In genomic region chr2:27807476-27807875, GRCh38 we compare ENCODE assay signal across 8 cellular contexts. TPM values are rescaled to one million over a fixed set of nuclear protein-coding genes. Genes with fewer than 3 reads are reported as not detected.
DNase-seq lines count a peak whose midpoint lies in the region; ATAC-seq, FAIRE-seq and TF ChIP-seq lines count a peak whose summit lies in the region.

No MANE protein-coding gene starts in this region.

- no peaks in the 10 kb centered on the region for H4K20me1 ChIP-seq in GM12878 (ENCODE audit: control insufficient read depth, insufficient read depth)

- SMC1A ChIA-PET in GM12878 (lab: Charles Lee; ENCODE audit: uncharacterized antibody, unreplicated experiment) = no interaction called here

- H3K4me1 ChIP-seq in GM12878 (ENCODE audit: control insufficient read depth, insufficient read depth, low read length) = no peaks in the 10 kb centered on the region

- no peak overlapping the region for H2AFZ ChIP-seq in GM12878 (ENCODE audit: control insufficient read depth, low read depth, low read length)

- WGBS in GM12878 (ENCODE audit: insufficient coverage, insufficient replicate concordance, low lambda C conversion rate, missing lambda C conversion rate) = 64% methylated on average over 4 of the region's 4 CpGs

- CTCF ChIA-PET in GM12878 (lab: Yijun Ruan, JAX) = interaction anchor here (0.8 to 1.5 kb wide), 3 partner anchors 9 to 613 kb away, joined by 3 read pairs; no protein-coding TSS in a partner anchor

- H3K79me2 ChIP-seq in GM12878 (ENCODE audit: control insufficient read depth, insufficient read depth, low read length) = no peaks in the 10 kb centered on the region

- no peak overlapping the region for H3K27ac ChIP-seq in GM12878 (ENCODE audit: control insufficient read depth, insufficient read depth)

- H3K9me3 ChIP-seq in GM12878 (replicated peaks; ENCODE audit: control insufficient read depth, insufficient read depth, low read length) = no peaks in the 10 kb centered on the region

- TF ChIP-seq EP300 in GM12878 (IDR thresholded peaks at IDR 0.05; ENCODE audit: borderline replicate concordance in 1 of 2, control insufficient read depth in 1 of 2, low read depth in 2 of 2, low read length in 2 of 2) = no peak

- ATAC-seq in GM12878 (no peak), HG03175 (IDR thresholded peaks at IDR 0.05; ENCODE audit: unreplicated experiment) (no peak), GM21825 (IDR thresholded peaks at IDR 0.05; ENCODE audit: unreplicated experiment) (no peak)

- intact Hi-C loops in GM12878 (cut with micrococcal nuclease; ENCODE audit: unreplicated experiment) = no loop called here

- peak; percentile 55 for TF ChIP-seq RAD21 in GM12878 (IDR thresholded peaks at IDR 0.05; ENCODE audit: insufficient read depth, low read depth, low read length)

- no peak for TF ChIP-seq POLR2A in GM12878 (IDR thresholded peaks at IDR 0.05; ENCODE audit: low read depth, low read length)

- H3K27me3 ChIP-seq in GM12878 (replicated peaks in 1 of 2; ENCODE audit: control insufficient read depth in 2 of 2, insufficient read depth in 2 of 2, low read length in 1 of 2) = no peaks in the 10 kb centered on the region

- RAD21 ChIA-PET in GM12878 (lab: Charles Lee; ENCODE audit: unreplicated experiment) = no interaction called here

- POLR2A ChIA-PET in GM12878 (lab: Charles Lee) = no interaction called here

- H3K4me3 ChIP-seq in GM12878 = no peak overlapping the region

- no TSS peak for BruUV-seq in GM12878 (replicated peaks; lab: Mats Ljungman, UMichigan)

- FAIRE-seq in GM12878 (lab: Jason Lieb, UNC) = no peak

- DNase-seq in NCI-H2171 treated with DMSO at 0.1 percent for 48 hours (lab: John Stamatoyannopoulos, UW) (peak; percentile 22), NCI-H2171 (lab: John Stamatoyannopoulos, UW) (no peak), Kasumi-1 (lab: John Stamatoyannopoulos, UW) (peak; percentile 33 to 35), GM12878 (ENCODE audit: low read depth, low spot score) (no peak), medulla oblongata (ENCODE audit: extremely low spot score) (peak; percentile 9), H4 (ENCODE audit: low spot score) (no peak)

- no peaks in the 10 kb centered on the region for H3K36me3 ChIP-seq in GM12878 (ENCODE audit: control insufficient read depth in 2 of 2, insufficient read depth in 2 of 2, low read length in 1 of 2)

- in situ Hi-C loops in GM12878 (cut with MboI) = no loop called here

- TF ChIP-seq CTCF in GM12878 (IDR thresholded peaks at IDR 0.05 in 2 of 3, conservative IDR thresholded peaks at IDR 0.05 in 1 of 3; ENCODE audit: control insufficient read depth in 2 of 3, extremely low read depth in 1 of 3, insufficient read depth in 1 of 3, low read depth in 3 of 3, low read length in 3 of 3) = peak; percentile 37 to 47 (median 40); a peak in 5 of 6 replicates

- no peak overlapping the region for H3K9ac ChIP-seq in GM12878 (ENCODE audit: control insufficient read depth, insufficient read depth, low read length)

- no peak overlapping the region for H3K4me2 ChIP-seq in GM12878 (ENCODE audit: control insufficient read depth, insufficient read depth)

TF ChIP-seq in GM12878, 131 proteins besides CTCF, POLR2A, EP300 and RAD21:
- TF ChIP-seq IRF3 (IDR thresholded peaks at IDR 0.05) (no peak), SMC3 (IDR thresholded peaks at IDR 0.05; ENCODE audit: borderline replicate concordance, low read length) (peak; percentile 27; the same call in 1 of the 2 replicates)

RNA-seq across cellular contexts. Expression of gene MRPL33, which starts 36.0 kb away (rescaled TPM):
- total RNA-seq in GM12878 (2013; cell fraction: nucleolus; rRNA removed) = 14.3 and 74.8 TPM in 2 replicates
- total RNA-seq in GM12878 (2014; rRNA removed) = 73.9 and 86.5 TPM in 2 replicates
- 184 and 189 TPM in 2 replicates for total RNA-seq in GM12878 (2014; rRNA removed; fragmentation: Illumina TruSeq; extraction: Trizol)
- 45.5 and 50.1 TPM in 2 replicates for total RNA-seq in GM12878 (2021)
- 65.0 TPM for polyA plus RNA-seq in GM12878 (2011; ENCODE audit: low read depth)
- 83.1 and 135 TPM in 2 replicates for polyA plus RNA-seq in GM12878 (2011; rRNA removed)
- 20.0 and 31.8 TPM in 2 replicates for polyA plus RNA-seq in GM12878 (2011; cell fraction: cytosol; rRNA removed)
- polyA plus RNA-seq in GM12878 (2011; cell fraction: nucleus; rRNA removed) = 25.0 and 35.1 TPM in 2 replicates
- 94.6 and 110 TPM in 2 replicates for polyA plus RNA-seq in GM12878 (2012)
- polyA plus RNA-seq in GM12878 (2014; fragmentation: Illumina TruSeq; extraction: Trizol) = 135 and 166 TPM in 2 replicates
- polyA plus RNA-seq in GM12878 (2014; fragmentation: Nextera tagmentation; extraction: Ambion mirVana) = 100 to 1,000 TPM; 291 to 318 TPM
- 83.9 and 125 TPM in 2 replicates for polyA plus RNA-seq in GM12878 (2014; rRNA removed)
- 100 to 1,000 TPM; 278 to 281 TPM for polyA plus RNA-seq in GM12878 (2016; fragmentation: Nextera tagmentation; extraction: Ambion mirVana)
- polyA minus RNA-seq in GM12878 (2011; rRNA and poly(A)+ RNA removed) = 10.4 and 13.6 TPM in 2 replicates
- 9.0 and 9.6 TPM in 2 replicates for polyA minus RNA-seq in GM12878 (2011; cell fraction: cytosol; rRNA and poly(A)+ RNA removed)
- 11.2 and 23.5 TPM in 2 replicates for polyA minus RNA-seq in GM12878 (2011; cell fraction: nucleus; rRNA and poly(A)+ RNA removed)
- 99.6 and 124 TPM in 2 replicates for total RNA-seq in H4 (2014; rRNA removed; shearing (Covaris generic))

Comparison
In these comparisons a context has a peak if more than half of its experiments do, and no peak if none do; other contexts are left out.
1. DNase-seq: peak in NCI-H2171 treated with DMSO at 0.1 percent for 48 hours (single experiment), Kasumi-1 (2 of 2) and medulla oblongata (single experiment); none in NCI-H2171 (single experiment), GM12878 (single experiment) and H4 (single experiment).